Comparison of ENCODE assay signal across 8 cellular contexts in the genomic region with DNA sequence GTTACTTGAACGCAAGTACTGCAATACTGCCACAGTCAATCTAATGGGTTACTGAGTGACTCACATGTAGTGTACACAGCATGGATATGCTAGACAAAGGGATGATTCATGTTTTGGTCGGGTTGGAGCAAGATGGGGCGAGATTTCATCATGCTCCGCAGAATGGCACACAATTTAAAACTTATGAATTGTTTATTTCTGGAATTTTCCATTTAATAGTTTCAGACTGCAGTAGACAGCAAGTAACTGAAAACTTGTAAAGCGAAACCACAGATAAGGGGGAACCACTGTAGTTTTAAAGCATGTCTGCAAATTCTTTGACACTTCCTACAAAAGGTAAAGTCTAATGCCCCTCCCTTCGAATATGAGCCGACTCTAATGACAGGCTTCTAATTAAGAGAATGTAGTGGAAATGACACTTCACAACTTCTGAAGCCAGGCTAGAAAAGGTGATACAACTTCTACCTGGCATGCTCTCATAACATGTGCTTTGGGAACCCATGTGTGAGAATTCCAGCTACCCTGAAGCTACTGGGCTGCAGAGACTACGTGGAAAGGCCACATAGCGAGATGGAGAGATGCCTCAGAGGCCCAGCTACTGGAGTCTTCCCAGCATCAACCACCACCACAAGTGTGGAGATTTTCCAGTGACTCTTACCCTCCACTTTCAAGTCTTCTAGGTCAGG. TPM values are rescaled to one million over a fixed set of nuclear protein-coding genes. Genes with fewer than 3 reads are reported as not detected.
DNase-seq lines count a peak whose midpoint lies in the region; ATAC-seq and TF ChIP-seq lines count a peak whose summit lies in the region.

No MANE protein-coding gene starts in this region.

- no peaks in the 10 kb centered on the region for H4K20me1 ChIP-seq in Loucy (ENCODE audit: insufficient read depth, low read length, poor library complexity, severe bottlenecking)

- H3K36me3 ChIP-seq in Loucy (ENCODE audit: insufficient read depth, low read length) = no peaks in the 10 kb centered on the region
- no peaks in the 10 kb centered on the region for H3K36me3 ChIP-seq in gastroesophageal sphincter

- no peak overlapping the region for H3K4me2 ChIP-seq in Loucy (ENCODE audit: low read depth, low read length, poor library complexity, severe bottlenecking)

- no peaks in the 10 kb centered on the region for H3K9me3 ChIP-seq in Loucy (ENCODE audit: insufficient read depth, low read depth, low read length)
- no peaks in the 10 kb centered on the region for H3K9me3 ChIP-seq in gastroesophageal sphincter

- H3K27ac ChIP-seq in gastroesophageal sphincter = no peak overlapping the region

- H3F3A ChIP-seq in Loucy (ENCODE audit: low read depth) = no peaks in the 10 kb centered on the region

- H3K27me3 ChIP-seq in Loucy (ENCODE audit: insufficient read depth, low read length, poor library complexity, severe bottlenecking) (no peaks in the 10 kb centered on the region), gastroesophageal sphincter (no peaks in the 10 kb centered on the region)

- TF ChIP-seq EP300 in gastroesophageal sphincter (IDR thresholded peaks at IDR 0.05) = no peak

- H2AFZ ChIP-seq in Loucy (ENCODE audit: low read length) = peak overlapping the region; percentile 69; the same call in 1 of the 2 replicates

- DNase-seq in Ammon's horn (ENCODE audit: low spot score) (peak; percentile 57), lung microvascular endothelial cell (ENCODE audit: low read depth in 2 of 2) (peak; percentile 79 to 94), ureter (ENCODE audit: low spot score) (no peak), NCI-H524 treated with DMSO at 0.1 percent for 48 hours (lab: John Stamatoyannopoulos, UW) (no peak)
- DNase-seq in activated naive CD8-positive, alpha-beta T cell treated with anti-CD3 and anti-CD28 coated beads, Interleukin-2, amount 50 U/mL, for 16 hours (ENCODE audit: low read depth, low spot score) = peak; percentile 17

- ATAC-seq in gastroesophageal sphincter = no peak
- no peak for ATAC-seq in GM19035 (IDR thresholded peaks at IDR 0.05; ENCODE audit: unreplicated experiment)

- no peak overlapping the region for H3K9ac ChIP-seq in Loucy (ENCODE audit: low read depth, low read length, poor library complexity, severe bottlenecking)

- no peak for TF ChIP-seq CTCF in Loucy (conservative IDR thresholded peaks at IDR 0.05; ENCODE audit: low read length)
- no peak for TF ChIP-seq CTCF in gastroesophageal sphincter (IDR thresholded peaks at IDR 0.05)

- no peak for TF ChIP-seq POLR2A in gastroesophageal sphincter (IDR thresholded peaks at IDR 0.05)

- H3K4me3 ChIP-seq in Loucy (ENCODE audit: low read length, poor library complexity, severe bottlenecking) = no peak overlapping the region
- no peak overlapping the region for H3K4me3 ChIP-seq in gastroesophageal sphincter

- H3K79me2 ChIP-seq in Loucy (ENCODE audit: insufficient read depth, low read length) = no peaks in the 10 kb centered on the region

- H3K9me2 ChIP-seq in Loucy (replicated peaks; ENCODE audit: low read depth, low read length) = no peaks in the 10 kb centered on the region

- WGBS in gastroesophageal sphincter (ENCODE audit: low coverage in 1 of 2), 2 donors = 61 to 80% methylated on average over 8 to 9 of the region's 9 CpGs

- H3K4me1 ChIP-seq in Loucy (ENCODE audit: insufficient read depth, low read length, poor library complexity, severe bottlenecking) (peaks cover 3% of the 10 kb centered on the region), gastroesophageal sphincter (no peaks in the 10 kb centered on the region)

RNA-seq across cellular contexts. Expression of gene TCP11L2, which starts 13.9 kb away (rescaled TPM):
- total RNA-seq in lung microvascular endothelial cell (42.7 and 59.1 TPM in 2 replicates), ureter (19.6 TPM), gastroesophageal sphincter (10 to 100 TPM; 35.4 to 59.8 (median 41.5) TPM)

RNA-seq across cellular contexts. Expression of gene CKAP4, which starts 40.8 kb away (rescaled TPM):
- 35.9 and 41.0 TPM in 2 replicates for total RNA-seq in lung microvascular endothelial cell
- total RNA-seq in ureter = 39.7 TPM
- total RNA-seq in gastroesophageal sphincter = 10 to 100 TPM; 36.3 to 55.4 (median 42.9) TPM

Comparison
In these comparisons a context has a peak if more than half of its experiments do, and no peak if none do; other contexts are left out.
1. DNase-seq: peak in Ammon's horn (single experiment), activated naive CD8-positive, alpha-beta T cell treated with anti-CD3 and anti-CD28 coated beads, Interleukin-2, amount 50 U/mL, for 16 hours (single experiment) and lung microvascular endothelial cell (2 of 2); none in ureter (single experiment) and NCI-H524 treated with DMSO at 0.1 percent for 48 hours (single experiment).